ENCODE assay signal across 18 cellular contexts in the genomic region with DNA sequence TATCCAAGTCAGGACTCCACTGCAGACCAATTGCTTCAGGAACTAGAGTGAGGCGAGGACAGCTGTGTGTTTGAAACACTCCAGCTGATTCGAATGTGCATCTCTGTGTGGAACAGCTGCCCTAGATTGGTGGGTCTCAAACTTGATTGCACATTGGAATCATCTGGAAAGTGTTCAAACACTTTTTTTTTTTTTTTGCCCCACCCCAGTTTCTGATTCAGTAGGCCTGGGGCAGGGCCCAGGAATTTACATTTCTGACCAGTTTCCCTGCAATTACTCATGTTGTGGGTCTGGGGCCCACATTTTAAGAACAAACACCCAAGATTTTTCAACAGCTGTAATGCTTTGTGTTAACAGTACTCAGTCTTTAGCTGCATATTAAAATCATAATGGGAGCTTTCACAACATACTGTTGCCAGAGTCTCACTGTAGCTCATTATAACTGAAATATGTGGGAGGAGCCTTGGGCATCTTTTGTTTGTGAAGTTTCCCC.
DNase-seq lines count a peak whose midpoint lies in the region; ATAC-seq and TF ChIP-seq lines count a peak whose summit lies in the region.
"Had no signal": no experiment of that assay in that cellular context is flagged by ENCODE, and none has a peak within 500 bp of the region (broad histone marks: within the 10 kb centered on the region; RNA-seq: fewer than 3 reads in every experiment).

No MANE protein-coding gene starts in this region.

- H3K9me2 ChIP-seq in PC-3 (replicated peaks; ENCODE audit: low read length) = no peaks in the 10 kb centered on the region

- no peaks in the 10 kb centered on the region for H3K36me3 ChIP-seq in PC-3 (ENCODE audit: low read depth, low read length)
- H3K36me3 ChIP-seq: cardiac muscle cell, SJSA1 had no signal

- no peaks in the 10 kb centered on the region for H3K27me3 Mint-ChIP-seq in activated CD8-positive, alpha-beta T cell treated with anti-CD3 and anti-CD28 coated beads for 36 hours
- H3K27me3 Mint-ChIP-seq in activated CD8-positive, alpha-beta memory T cell treated with anti-CD3 and anti-CD28 coated beads, Interleukin-2, amount 10 ng/mL, durations not matched to agents 7 days and 5 days = no peaks in the 10 kb centered on the region
- H3K27me3 Mint-ChIP-seq: progenitor cell of endocrine pancreas; stimulated activated naive CD8-positive, alpha-beta T cell treated with anti-CD3 and anti-CD28 coated beads, Interleukin-15, Interleukin-2, amounts not matched to agents 100 ng/mL and 50 ng/mL, for 24 hours had no signal

- no peak overlapping the region for H3K27ac Mint-ChIP-seq in stimulated activated effector memory CD8-positive, alpha-beta T cell treated with anti-CD3 and anti-CD28 coated beads, Interleukin-12 subunit alpha, Interleukin-12 subunit beta, amount 100 ng/mL, for 72 hours
- no peak overlapping the region for H3K27ac Mint-ChIP-seq in activated CD8-positive, alpha-beta T cell treated with anti-CD3 and anti-CD28 coated beads for 36 hours
- H3K27ac Mint-ChIP-seq in activated CD8-positive, alpha-beta memory T cell treated with anti-CD3 and anti-CD28 coated beads, Interleukin-2, amount 10 ng/mL, durations not matched to agents 7 days and 5 days = no peak overlapping the region
- H3K27ac Mint-ChIP-seq: activated naive CD4-positive, alpha-beta T cell treated with anti-CD3 and anti-CD28 coated beads, Interleukin-2, amount 50 U/mL, for 72 hours; progenitor cell of endocrine pancreas; stimulated activated naive CD8-positive, alpha-beta T cell treated with anti-CD3 and anti-CD28 coated beads, Interleukin-15, Interleukin-2, amounts not matched to agents 100 ng/mL and 50 ng/mL, for 24 hours; T-helper 2 cell treated with Interferon-gamma antibody and Interleukin-4, amounts not matched to agents 5 μg/mL and 100 μg/mL, for 36 hours had no signal

- no peaks in the 10 kb centered on the region for H4K20me1 ChIP-seq in PC-3 (ENCODE audit: low read length)

- H3K4me2 ChIP-seq in PC-3 (ENCODE audit: low read length) = no peak overlapping the region

- CTCF ChIA-PET in PC-3 (lab: Charles Lee) = no interaction called here
- CTCF ChIA-PET in activated CD8-positive, alpha-beta T cell treated with anti-CD3 and anti-CD28 coated beads for 36 hours (lab: Charles Lee) = interaction anchor here (1.4 kb wide), 1 partner anchor 13 kb away, joined by 3 read pairs; no protein-coding TSS in a partner anchor
- CTCF ChIA-PET in activated CD8-positive, alpha-beta memory T cell treated with anti-CD3 and anti-CD28 coated beads, Interleukin-2, amount 10 ng/mL, durations not matched to agents 7 days and 5 days (lab: Charles Lee) = no interaction called here

- POLR2A ChIA-PET in PC-3 (lab: Charles Lee; ENCODE audit: unreplicated experiment) = interaction anchor here (0.7 kb wide), 1 partner anchor 366 kb away, joined by 3 read pairs; no protein-coding TSS in a partner anchor
- POLR2A ChIA-PET in activated CD8-positive, alpha-beta T cell treated with anti-CD3 and anti-CD28 coated beads for 36 hours (lab: Charles Lee) = no interaction called here

- H3K36me3 Mint-ChIP-seq in stimulated activated effector memory CD8-positive, alpha-beta T cell treated with anti-CD3 and anti-CD28 coated beads, Interleukin-12 subunit alpha, Interleukin-12 subunit beta, amount 100 ng/mL, for 72 hours = no peaks in the 10 kb centered on the region
- no peaks in the 10 kb centered on the region for H3K36me3 Mint-ChIP-seq in activated CD8-positive, alpha-beta T cell treated with anti-CD3 and anti-CD28 coated beads for 36 hours (ENCODE audit: low read depth)
- no peaks in the 10 kb centered on the region for H3K36me3 Mint-ChIP-seq in activated CD8-positive, alpha-beta memory T cell treated with anti-CD3 and anti-CD28 coated beads, Interleukin-2, amount 10 ng/mL, durations not matched to agents 7 days and 5 days

- no peak overlapping the region for H3K9ac ChIP-seq in PC-3 (ENCODE audit: low read length)

- no peak overlapping the region for H3K27ac ChIP-seq in PC-3 (ENCODE audit: low read length)
- H3K27ac ChIP-seq: cardiac muscle cell, SJSA1 had no signal

- H2AFZ ChIP-seq in PC-3 (ENCODE audit: low read length) = no peak overlapping the region

- no peak for TF ChIP-seq CTCF in PC-3 (conservative IDR thresholded peaks at IDR 0.05; ENCODE audit: low read depth, low read length)
- TF ChIP-seq CTCF in activated CD8-positive, alpha-beta T cell treated with anti-CD3 and anti-CD28 coated beads for 36 hours (IDR thresholded peaks at IDR 0.05) = no peak

- H3K27me3 ChIP-seq in PC-3 (ENCODE audit: low read length) = no peaks in the 10 kb centered on the region
- H3K27me3 ChIP-seq: cardiac muscle cell, SJSA1 had no signal

- peaks cover 9% of the 10 kb centered on the region; the same call in 1 of the 2 replicates for H3K4me1 ChIP-seq in PC-3 (ENCODE audit: insufficient read depth, low read length)
- H3K4me1 ChIP-seq: SJSA1 had no signal

- intact Hi-C loops in Right ventricle myocardium inferior (cut with DNase I) = no loop called here
- intact Hi-C loops in cardiac septum (cut with DNase I) = no loop called here
- intact Hi-C loops in PC-3 (cut with micrococcal nuclease) = no loop called here
- intact Hi-C loops in activated CD8-positive, alpha-beta T cell treated with anti-CD3 and anti-CD28 coated beads for 36 hours (cut with micrococcal nuclease) = no loop called here

- no TSS peak for BruUV-seq in PC-3 (replicated peaks; lab: Mats Ljungman, UMichigan)

- no peaks in the 10 kb centered on the region for H3K4me1 Mint-ChIP-seq in stimulated activated effector memory CD8-positive, alpha-beta T cell treated with anti-CD3 and anti-CD28 coated beads, Interleukin-12 subunit alpha, Interleukin-12 subunit beta, amount 100 ng/mL, for 72 hours
- H3K4me1 Mint-ChIP-seq in activated CD8-positive, alpha-beta T cell treated with anti-CD3 and anti-CD28 coated beads for 36 hours (ENCODE audit: low read depth) = no peaks in the 10 kb centered on the region
- H3K4me1 Mint-ChIP-seq in activated CD8-positive, alpha-beta memory T cell treated with anti-CD3 and anti-CD28 coated beads, Interleukin-2, amount 10 ng/mL, durations not matched to agents 7 days and 5 days = no peaks in the 10 kb centered on the region

- no peaks in the 10 kb centered on the region for H3F3A ChIP-seq in PC-3 (ENCODE audit: low read length, unreplicated experiment)

- H3K4me3 ChIP-seq in PC-3 (ENCODE audit: low read length) = no peak overlapping the region
- H3K4me3 ChIP-seq: cardiac muscle cell, SJSA1 had no signal

- H3K9me3 Mint-ChIP-seq in stimulated activated effector memory CD8-positive, alpha-beta T cell treated with anti-CD3 and anti-CD28 coated beads, Interleukin-12 subunit alpha, Interleukin-12 subunit beta, amount 100 ng/mL, for 72 hours = peaks cover 6% of the 10 kb centered on the region
- H3K9me3 Mint-ChIP-seq in activated CD8-positive, alpha-beta T cell treated with anti-CD3 and anti-CD28 coated beads for 36 hours = no peaks in the 10 kb centered on the region
- no peaks in the 10 kb centered on the region for H3K9me3 Mint-ChIP-seq in activated CD8-positive, alpha-beta memory T cell treated with anti-CD3 and anti-CD28 coated beads, Interleukin-2, amount 10 ng/mL, durations not matched to agents 7 days and 5 days (ENCODE audit: low read depth)
- H3K9me3 Mint-ChIP-seq: stimulated activated naive CD8-positive, alpha-beta T cell treated with anti-CD3 and anti-CD28 coated beads, Interleukin-15, Interleukin-2, amounts not matched to agents 100 ng/mL and 50 ng/mL, for 24 hours; T-helper 2 cell treated with Interferon-gamma antibody and Interleukin-4, amounts not matched to agents 5 μg/mL and 100 μg/mL, for 36 hours had no signal

- ATAC-seq in Right ventricle myocardium inferior (peak; percentile 6), PC-3 (peak; percentile 49)
- peak; percentile 51 for ATAC-seq in stimulated activated effector memory CD8-positive, alpha-beta T cell treated with anti-CD3 and anti-CD28 coated beads, Interleukin-12 subunit alpha, Interleukin-12 subunit beta, amount 100 ng/mL, for 72 hours
- no peak for ATAC-seq in activated CD8-positive, alpha-beta T cell treated with anti-CD3 and anti-CD28 coated beads for 36 hours
- ATAC-seq in activated CD8-positive, alpha-beta memory T cell treated with anti-CD3 and anti-CD28 coated beads, Interleukin-2, amount 10 ng/mL, durations not matched to agents 7 days and 5 days = no peak
- ATAC-seq: left colon had no signal

- DNase-seq in Right ventricle myocardium inferior (ENCODE audit: missing footprints) (no peak), cardiac septum (ENCODE audit: low spot score) (no peak), PC-3 (peak; percentile 50), fibroblast of peridontal ligament (ENCODE audit: extremely low read depth) (peak; percentile 58), NCI-H2081 (lab: John Stamatoyannopoulos, UW) (no peak)
- DNase-seq in stimulated activated effector memory CD8-positive, alpha-beta T cell treated with anti-CD3 and anti-CD28 coated beads, Interleukin-12 subunit alpha, Interleukin-12 subunit beta, amount 100 ng/mL, for 72 hours (ENCODE audit: low spot score in 2 of 2) = no peak
- no peak for DNase-seq in activated CD8-positive, alpha-beta T cell treated with anti-CD3 and anti-CD28 coated beads for 36 hours
- DNase-seq in activated CD8-positive, alpha-beta memory T cell treated with anti-CD3 and anti-CD28 coated beads, Interleukin-2, amount 10 ng/mL, durations not matched to agents 7 days and 5 days = no peak
- DNase-seq: activated T-cell treated with anti-CD3 and anti-CD28 coated beads for 4 hours; effector CD4-positive, alpha-beta T cell; left colon; NCI-H187 had no signal

- no peaks in the 10 kb centered on the region for H3K79me2 ChIP-seq in PC-3 (ENCODE audit: low read length)

- H3K9me3 ChIP-seq in PC-3 (ENCODE audit: low read length) = no peaks in the 10 kb centered on the region
- H3K9me3 ChIP-seq: SJSA1 had no signal

- no peak overlapping the region for H3K4me3 Mint-ChIP-seq in stimulated activated effector memory CD8-positive, alpha-beta T cell treated with anti-CD3 and anti-CD28 coated beads, Interleukin-12 subunit alpha, Interleukin-12 subunit beta, amount 100 ng/mL, for 72 hours
- no peak overlapping the region for H3K4me3 Mint-ChIP-seq in activated CD8-positive, alpha-beta T cell treated with anti-CD3 and anti-CD28 coated beads for 36 hours
- H3K4me3 Mint-ChIP-seq in activated CD8-positive, alpha-beta memory T cell treated with anti-CD3 and anti-CD28 coated beads, Interleukin-2, amount 10 ng/mL, durations not matched to agents 7 days and 5 days = no peak overlapping the region
- H3K4me3 Mint-ChIP-seq: stimulated activated naive CD8-positive, alpha-beta T cell treated with anti-CD3 and anti-CD28 coated beads, Interleukin-15, Interleukin-2, amounts not matched to agents 100 ng/mL and 50 ng/mL, for 24 hours; T-helper 2 cell treated with Interferon-gamma antibody and Interleukin-4, amounts not matched to agents 5 μg/mL and 100 μg/mL, for 36 hours had no signal

Comparison
In these comparisons a context has a peak if more than half of its experiments do, and no peak if none do; other contexts are left out.
1. ATAC-seq: peak in Right ventricle myocardium inferior (single experiment), PC-3 (single experiment) and stimulated activated effector memory CD8-positive, alpha-beta T cell treated with anti-CD3 and anti-CD28 coated beads, Interleukin-12 subunit alpha, Interleukin-12 subunit beta, amount 100 ng/mL, for 72 hours (single experiment); none in activated CD8-positive, alpha-beta T cell treated with anti-CD3 and anti-CD28 coated beads for 36 hours (single experiment) and activated CD8-positive, alpha-beta memory T cell treated with anti-CD3 and anti-CD28 coated beads, Interleukin-2, amount 10 ng/mL, durations not matched to agents 7 days and 5 days (single experiment).
2. DNase-seq: peak in PC-3 (single experiment) and fibroblast of peridontal ligament (single experiment); none in Right ventricle myocardium inferior (single experiment), cardiac septum (single experiment), stimulated activated effector memory CD8-positive, alpha-beta T cell treated with anti-CD3 and anti-CD28 coated beads, Interleukin-12 subunit alpha, Interleukin-12 subunit beta, amount 100 ng/mL, for 72 hours (0 of 2), NCI-H2081 (0 of 2), activated CD8-positive, alpha-beta T cell treated with anti-CD3 and anti-CD28 coated beads for 36 hours (single experiment) and activated CD8-positive, alpha-beta memory T cell treated with anti-CD3 and anti-CD28 coated beads, Interleukin-2, amount 10 ng/mL, durations not matched to agents 7 days and 5 days (single experiment).